1 cellular context compared by ENCODE assay signal in the genomic region with DNA sequence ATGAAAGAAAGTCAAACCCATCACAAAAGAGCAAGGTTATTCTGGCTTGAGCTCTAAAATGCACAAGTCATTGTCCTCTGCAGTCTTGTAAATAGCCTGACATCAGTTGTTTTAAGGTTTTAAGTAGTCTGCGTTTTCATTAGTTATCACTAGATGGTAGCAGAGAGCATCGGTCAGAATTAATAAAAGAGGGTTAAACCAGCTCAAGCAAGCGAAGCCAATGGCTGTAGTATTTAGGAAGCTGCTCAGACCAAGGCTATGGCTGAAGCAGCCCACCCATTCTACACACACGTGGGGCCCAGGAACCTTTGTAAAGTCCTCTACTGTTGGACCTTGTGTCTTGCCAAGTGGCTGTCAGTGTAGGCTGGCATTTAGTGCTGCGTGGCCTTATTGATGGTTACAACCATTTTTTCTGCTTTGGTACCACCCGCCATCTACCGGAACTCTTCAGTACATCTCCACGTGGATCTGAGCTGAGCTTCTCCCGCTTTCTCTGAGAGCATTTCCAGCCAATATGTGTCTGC.
TF ChIP-seq lines count a peak whose summit lies in the region.

No MANE protein-coding gene starts in this region.

TF ChIP-seq in endothelial cell of umbilical vein, 7 proteins besides CTCF, POLR2A, EP300 and RAD21:
- TF ChIP-seq JUN (IDR thresholded peaks at IDR 0.05; ENCODE audit: borderline replicate concordance, insufficient read depth, insufficient read length, low read depth) (no peak), FOS (IDR thresholded peaks at IDR 0.05; ENCODE audit: borderline replicate concordance, insufficient read depth, low read length) (no peak)
